Comparison of ENCODE assay signal across 7 cellular contexts in the genomic region with DNA sequence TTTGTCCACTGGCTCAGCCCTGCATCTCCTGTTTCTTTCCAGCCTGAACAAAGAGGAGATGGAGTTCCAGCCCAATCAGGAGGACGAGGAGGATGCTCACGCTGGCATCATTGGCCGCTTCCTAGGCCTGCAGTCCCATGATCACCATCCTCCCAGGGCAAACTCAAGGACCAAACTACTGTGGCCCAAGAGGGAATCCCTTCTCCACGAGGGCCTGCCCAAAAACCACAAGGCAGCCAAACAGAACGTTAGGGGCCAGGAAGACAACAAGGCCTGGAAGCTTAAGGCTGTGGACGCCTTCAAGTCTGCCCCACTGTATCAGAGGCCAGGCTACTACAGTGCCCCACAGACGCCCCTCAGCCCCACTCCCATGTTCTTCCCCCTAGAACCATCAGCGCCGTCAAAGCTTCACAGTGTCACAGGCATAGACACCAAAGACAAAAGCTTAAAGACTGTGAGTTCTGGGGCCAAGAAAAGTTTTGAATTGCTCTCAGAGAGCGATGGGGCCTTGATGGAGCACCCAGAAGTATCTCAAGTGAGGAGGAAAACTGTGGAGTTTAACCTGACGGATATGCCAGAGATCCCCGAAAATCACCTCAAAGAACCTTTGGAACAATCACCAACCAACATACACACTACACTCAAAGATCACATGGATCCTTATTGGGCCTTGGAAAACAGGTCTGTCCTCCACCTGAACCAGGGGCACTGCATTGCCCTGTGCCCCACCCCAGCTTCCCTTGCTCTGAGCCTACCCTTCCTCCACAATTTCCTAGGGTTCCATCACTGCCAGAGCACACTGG. TPM values are rescaled to one million over a fixed set of nuclear protein-coding genes. Genes with fewer than 3 reads are reported as not detected.
DNase-seq lines count a peak whose midpoint lies in the region; ATAC-seq and TF ChIP-seq lines count a peak whose summit lies in the region.
"Had no signal": no experiment of that assay in that cellular context is flagged by ENCODE, and none has a peak within 500 bp of the region (broad histone marks: within the 10 kb centered on the region; RNA-seq: fewer than 3 reads in every experiment).

No MANE protein-coding gene starts in this region.

- no peak for ATAC-seq in memory B cell (ENCODE audit: low read depth)

- peaks cover 39% of the 10 kb centered on the region for H3K4me1 Mint-ChIP-seq in activated CD4-positive, alpha-beta memory T cell treated with anti-CD3 and anti-CD28 coated beads for 36 hours (ENCODE audit: low read depth)
- H3K4me1 Mint-ChIP-seq in memory B cell: peaks cover 36% of the 10 kb centered on the region

- CTCF ChIA-PET in activated CD4-positive, alpha-beta memory T cell treated with anti-CD3 and anti-CD28 coated beads for 36 hours (lab: Charles Lee): interaction anchor here (0.6 to 2.4 kb wide), 3 partner anchors 10 to 120 kb away, joined by 3 to 9 read pairs (median 3); no protein-coding TSS in a partner anchor

- no peak overlapping the region for H3K4me3 Mint-ChIP-seq in activated CD4-positive, alpha-beta memory T cell treated with anti-CD3 and anti-CD28 coated beads for 36 hours
- peak overlapping the region; percentile 60 for H3K4me3 Mint-ChIP-seq in memory B cell

- POLR2A ChIA-PET in activated CD4-positive, alpha-beta memory T cell treated with anti-CD3 and anti-CD28 coated beads for 36 hours (lab: Charles Lee): no interaction called here

- H3K36me3 Mint-ChIP-seq in activated CD4-positive, alpha-beta memory T cell treated with anti-CD3 and anti-CD28 coated beads for 36 hours: peaks cover 43% of the 10 kb centered on the region
- H3K36me3 Mint-ChIP-seq in memory B cell: peaks cover 18% of the 10 kb centered on the region

- no peaks in the 10 kb centered on the region for H3K27me3 Mint-ChIP-seq in activated CD4-positive, alpha-beta memory T cell treated with anti-CD3 and anti-CD28 coated beads for 36 hours
- no peaks in the 10 kb centered on the region for H3K27me3 Mint-ChIP-seq in memory B cell

- peak; percentile 56 for DNase-seq in AG10803 (ENCODE audit: low read depth)
- DNase-seq in activated CD4-positive, alpha-beta memory T cell treated with anti-CD3 and anti-CD28 coated beads for 36 hours: peak; percentile 8
- DNase-seq in memory B cell (ENCODE audit: low spot score in 2 of 2): no peak
- DNase-seq in HuH-7 (ENCODE audit: low spot score): no peak
- DNase-seq in Kasumi-1 (lab: John Stamatoyannopoulos, UW): no peak
- DNase-seq in NOMO-1 (lab: John Stamatoyannopoulos, UW; ENCODE audit: unreplicated experiment in 2 of 2): no peak
- DNase-seq: SHP77 had no signal

- peak overlapping the region; percentile 58 for H3K27ac Mint-ChIP-seq in activated CD4-positive, alpha-beta memory T cell treated with anti-CD3 and anti-CD28 coated beads for 36 hours
- peak overlapping the region; percentile 94 for H3K27ac Mint-ChIP-seq in memory B cell

- no peak for TF ChIP-seq CTCF in AG10803 (conservative IDR thresholded peaks at IDR 0.05; ENCODE audit: low read length)

- H3K4me3 ChIP-seq in AG10803 (ENCODE audit: low read length): no peak overlapping the region

- H3K9me3 Mint-ChIP-seq in activated CD4-positive, alpha-beta memory T cell treated with anti-CD3 and anti-CD28 coated beads for 36 hours: no peaks in the 10 kb centered on the region
- H3K9me3 Mint-ChIP-seq in memory B cell: no peaks in the 10 kb centered on the region

- intact Hi-C loops in activated CD4-positive, alpha-beta memory T cell treated with anti-CD3 and anti-CD28 coated beads for 36 hours (cut with micrococcal nuclease): no loop called here

RNA-seq across cellular contexts. Expression of a gene that starts 5.0 kb away (rescaled TPM):
- total RNA-seq in activated CD4-positive, alpha-beta memory T cell treated with anti-CD3 and anti-CD28 coated beads for 36 hours: 100 to 1,000 TPM; 915 to 922 TPM

RNA-seq across cellular contexts. Expression of a gene that starts 12.3 kb away (rescaled TPM):
- under 1 TPM; 0.41 to 0.48 TPM for total RNA-seq in activated CD4-positive, alpha-beta memory T cell treated with anti-CD3 and anti-CD28 coated beads for 36 hours

RNA-seq across cellular contexts. Expression of a gene that starts 45.0 kb away (rescaled TPM):
- under 1 TPM; 0.10 to 0.21 TPM for total RNA-seq in activated CD4-positive, alpha-beta memory T cell treated with anti-CD3 and anti-CD28 coated beads for 36 hours

Comparison
In these comparisons a context has a peak if more than half of its experiments do, and no peak if none do; other contexts are left out.
1. DNase-seq: peak in AG10803 (single experiment) and activated CD4-positive, alpha-beta memory T cell treated with anti-CD3 and anti-CD28 coated beads for 36 hours (single experiment); none in memory B cell (0 of 2), HuH-7 (single experiment), Kasumi-1 (0 of 2) and NOMO-1 (0 of 2).